Comparison of ENCODE assay signal across 16 cellular contexts in genomic region chrX:48514868-48515460, GRCh38. TPM values are rescaled to one million over a fixed set of nuclear protein-coding genes. Genes with fewer than 3 reads are reported as not detected.
DNase-seq lines count a peak whose midpoint lies in the region; ATAC-seq and TF ChIP-seq lines count a peak whose summit lies in the region.
"Had no signal": no experiment of that assay in that cellular context is flagged by ENCODE, and none has a peak within 500 bp of the region (broad histone marks: within the 10 kb centered on the region; RNA-seq: fewer than 3 reads in every experiment).

No MANE protein-coding gene starts in this region.

- DNase-seq in activated CD8-positive, alpha-beta T cell treated with anti-CD3 and anti-CD28 coated beads for 36 hours: no peak
- no peak for DNase-seq in activated CD8-positive, alpha-beta T cell treated with anti-CD3 and anti-CD28 coated beads, Interleukin-2, amount 10 ng/mL, durations not matched to agents 7 days and 5 days
- no peak for DNase-seq in RWPE2 (ENCODE audit: low spot score)
- DNase-seq in trophoblast cell: no peak
- no peak for DNase-seq in Calu3
- DNase-seq: CD8-positive, alpha-beta T cell; DMS 273 treated with DMSO at 0.1 percent for 48 hours; DMS53; DND-41; EL; H9 had no signal

- H3K4me1 ChIP-seq in HEK293 (ENCODE audit: control insufficient read depth, insufficient read depth, low read length): no peaks in the 10 kb centered on the region
- H3K4me1 ChIP-seq in RWPE2 (ENCODE audit: insufficient read depth, poor library complexity, severe bottlenecking): peaks cover 10% of the 10 kb centered on the region
- peaks cover 25 to 40% of the 10 kb centered on the region in 2 experiments for H3K4me1 ChIP-seq in trophoblast cell (ENCODE audit: control insufficient read depth in 1 of 2, insufficient read depth in 2 of 2, low read length in 2 of 2)

- no peak overlapping the region for H4K12ac ChIP-seq in trophoblast cell (ENCODE audit: low read depth, low read length)

- no TSS peak for BruUV-seq in Calu3 (replicated peaks; lab: Mats Ljungman, UMichigan)

- H3K27ac Mint-ChIP-seq in activated CD8-positive, alpha-beta T cell treated with anti-CD3 and anti-CD28 coated beads for 36 hours: peak overlapping the region; percentile 11
- H3K27ac Mint-ChIP-seq in activated CD8-positive, alpha-beta T cell treated with anti-CD3 and anti-CD28 coated beads, Interleukin-2, amount 10 ng/mL, durations not matched to agents 7 days and 5 days: no peak overlapping the region
- H3K27ac Mint-ChIP-seq in Calu3 (ENCODE audit: unreplicated experiment): no peak overlapping the region
- H3K27ac Mint-ChIP-seq: B cell; CD8-positive, alpha-beta T cell; H9 had no signal

- H4K91ac ChIP-seq in trophoblast cell (ENCODE audit: low read depth, low read length): peak overlapping the region; percentile 92

- peak overlapping the region; percentile 69 for H2AK5ac ChIP-seq in trophoblast cell (ENCODE audit: low read length)

- no peak overlapping the region for H3K9ac ChIP-seq in trophoblast cell (ENCODE audit: low read length)
- H3K9ac ChIP-seq: BLaER1 treated with 17β-estradiol and CSF1 and Interleukin-3, amounts not matched to agents 10 nM and 100 nM had no signal

- intact Hi-C loops in activated CD8-positive, alpha-beta T cell treated with anti-CD3 and anti-CD28 coated beads for 36 hours (cut with micrococcal nuclease): no loop called here
- intact Hi-C loops in Calu3 (cut with micrococcal nuclease; ENCODE audit: unreplicated experiment): loop anchor here (5.0 kb wide), 1 partner anchor 433 kb away; no protein-coding TSS in a partner anchor

- H3K27ac ChIP-seq in HEK293 (ENCODE audit: extremely low read depth, low read depth, low read length) (no peak overlapping the region), RWPE2 (ENCODE audit: poor library complexity, severe bottlenecking) (peak overlapping the region; percentile 28), trophoblast cell (ENCODE audit: low read depth, low read length) (peak overlapping the region; percentile 56)
- H3K27ac ChIP-seq: BLaER1 treated with 17β-estradiol and CSF1 and Interleukin-3, amounts not matched to agents 10 nM and 100 nM had no signal

- CTCF ChIA-PET in activated CD8-positive, alpha-beta T cell treated with anti-CD3 and anti-CD28 coated beads for 36 hours (lab: Charles Lee): no interaction called here
- CTCF ChIA-PET in activated CD8-positive, alpha-beta T cell treated with anti-CD3 and anti-CD28 coated beads, Interleukin-2, amount 10 ng/mL, durations not matched to agents 7 days and 5 days (lab: Charles Lee): no interaction called here
- CTCF ChIA-PET in HEK293 (lab: Yijun Ruan, JAX): no interaction called here
- CTCF ChIA-PET in Calu3 (lab: Charles Lee): no interaction called here

- H3K4me3 Mint-ChIP-seq in activated CD8-positive, alpha-beta T cell treated with anti-CD3 and anti-CD28 coated beads for 36 hours: no peak overlapping the region
- no peak overlapping the region for H3K4me3 Mint-ChIP-seq in activated CD8-positive, alpha-beta T cell treated with anti-CD3 and anti-CD28 coated beads, Interleukin-2, amount 10 ng/mL, durations not matched to agents 7 days and 5 days
- H3K4me3 Mint-ChIP-seq in Calu3 (ENCODE audit: low read depth, unreplicated experiment): no peak overlapping the region
- H3K4me3 Mint-ChIP-seq: B cell; CD8-positive, alpha-beta T cell; H9 had no signal

- no peaks in the 10 kb centered on the region for H3K9me3 ChIP-seq in HEK293 (ENCODE audit: control insufficient read depth, insufficient read depth, low read depth, low read length)
- H3K9me3 ChIP-seq in RWPE2 (ENCODE audit: severe bottlenecking): no peaks in the 10 kb centered on the region
- H3K9me3 ChIP-seq in trophoblast cell (ENCODE audit: insufficient read depth, low read depth, low read length): peaks cover 2% of the 10 kb centered on the region
- H3K9me3 ChIP-seq: BLaER1 treated with 17β-estradiol and CSF1 and Interleukin-3, amounts not matched to agents 10 nM and 100 nM had no signal

- H3K4me3 ChIP-seq in HEK293 (ENCODE audit: low read depth, low read length) (no peak overlapping the region), RWPE2 (ENCODE audit: severe bottlenecking) (no peak overlapping the region), trophoblast cell (ENCODE audit: low read depth, low read length) (no peak overlapping the region)
- H3K4me3 ChIP-seq: BLaER1 treated with 17β-estradiol and CSF1 and Interleukin-3, amounts not matched to agents 10 nM and 100 nM; GM12878 had no signal

- peaks cover 32% of the 10 kb centered on the region for H3K4me1 Mint-ChIP-seq in activated CD8-positive, alpha-beta T cell treated with anti-CD3 and anti-CD28 coated beads for 36 hours (ENCODE audit: low read depth)
- H3K4me1 Mint-ChIP-seq in activated CD8-positive, alpha-beta T cell treated with anti-CD3 and anti-CD28 coated beads, Interleukin-2, amount 10 ng/mL, durations not matched to agents 7 days and 5 days (ENCODE audit: low read depth): peaks cover 47% of the 10 kb centered on the region
- H3K4me1 Mint-ChIP-seq in Calu3 (ENCODE audit: low read depth, unreplicated experiment): peaks cover 11% of the 10 kb centered on the region

- no peak overlapping the region for H2AFZ ChIP-seq in trophoblast cell (ENCODE audit: insufficient read depth, low read length, poor library complexity)

- no CpG with 5 or more reads among the region's 9 CpGs for WGBS in trophoblast cell (ENCODE audit: extremely low coverage, insufficient coverage, insufficient read length)

- POLR2A ChIA-PET in activated CD8-positive, alpha-beta T cell treated with anti-CD3 and anti-CD28 coated beads for 36 hours (lab: Charles Lee): no interaction called here
- POLR2A ChIA-PET in activated CD8-positive, alpha-beta T cell treated with anti-CD3 and anti-CD28 coated beads, Interleukin-2, amount 10 ng/mL, durations not matched to agents 7 days and 5 days (lab: Charles Lee): no interaction called here
- POLR2A ChIA-PET in HEK293 (lab: Yijun Ruan, JAX): interaction anchor here (0.7 kb wide), 1 partner anchor 149 kb away, joined by 4 read pairs; no protein-coding TSS in a partner anchor

- ATAC-seq in activated CD8-positive, alpha-beta T cell treated with anti-CD3 and anti-CD28 coated beads for 36 hours: no peak
- no peak for ATAC-seq in activated CD8-positive, alpha-beta T cell treated with anti-CD3 and anti-CD28 coated beads, Interleukin-2, amount 10 ng/mL, durations not matched to agents 7 days and 5 days
- ATAC-seq in RWPE2 (ENCODE audit: low read depth): no peak
- ATAC-seq in HG03139 (IDR thresholded peaks at IDR 0.05; ENCODE audit: unreplicated experiment): no peak
- ATAC-seq: CD8-positive, alpha-beta T cell; GM12878 had no signal

- H2BK120ac ChIP-seq in trophoblast cell (ENCODE audit: insufficient read depth, low read length, poor library complexity): peak overlapping the region; percentile 35

- no peak overlapping the region for H3K23ac ChIP-seq in trophoblast cell (ENCODE audit: low read length)

- no peak overlapping the region for H3K4me2 ChIP-seq in trophoblast cell (ENCODE audit: low read length)
- H3K4me2 ChIP-seq: BLaER1 treated with 17β-estradiol and CSF1 and Interleukin-3, amounts not matched to agents 10 nM and 100 nM had no signal

- H3K9me3 Mint-ChIP-seq in activated CD8-positive, alpha-beta T cell treated with anti-CD3 and anti-CD28 coated beads for 36 hours: no peaks in the 10 kb centered on the region
- H3K9me3 Mint-ChIP-seq in activated CD8-positive, alpha-beta T cell treated with anti-CD3 and anti-CD28 coated beads, Interleukin-2, amount 10 ng/mL, durations not matched to agents 7 days and 5 days (ENCODE audit: insufficient read depth): no peaks in the 10 kb centered on the region
- no peaks in the 10 kb centered on the region for H3K9me3 Mint-ChIP-seq in Calu3 (ENCODE audit: low read depth, unreplicated experiment)
- H3K9me3 Mint-ChIP-seq: CD8-positive, alpha-beta T cell had no signal

- H4K8ac ChIP-seq in trophoblast cell (ENCODE audit: low read depth, low read length): peak overlapping the region; percentile 31

- H3K36me3 ChIP-seq in HEK293 (ENCODE audit: control insufficient read depth in 2 of 2, insufficient read depth in 1 of 2, low read length in 2 of 2) (peaks cover 0 to 34% of the 10 kb centered on the region in 2 experiments; a peak in 2 of 3 replicates), RWPE2 (ENCODE audit: low read depth) (peaks cover 41% of the 10 kb centered on the region), trophoblast cell (ENCODE audit: control insufficient read depth in 1 of 2, insufficient read depth in 2 of 2, low read length in 2 of 2) (peaks cover 0 to 2% of the 10 kb centered on the region in 2 experiments)
- H3K36me3 ChIP-seq: BLaER1 treated with 17β-estradiol and CSF1 and Interleukin-3, amounts not matched to agents 10 nM and 100 nM had no signal

- H2BK5ac ChIP-seq in trophoblast cell (ENCODE audit: low read depth, low read length, poor library complexity): peak overlapping the region; percentile 77

- TF ChIP-seq CTCF in activated CD8-positive, alpha-beta T cell treated with anti-CD3 and anti-CD28 coated beads for 36 hours (IDR thresholded peaks at IDR 0.05): no peak
- TF ChIP-seq CTCF in HEK293 (tag by site-specific recombination; IDR thresholded peaks at IDR 0.05): no peak
- no peak for TF ChIP-seq CTCF in RWPE2 (IDR thresholded peaks at IDR 0.05; ENCODE audit: poor library complexity, severe bottlenecking)
- no peak for TF ChIP-seq CTCF in Calu3 (IDR thresholded peaks at IDR 0.05; ENCODE audit: unreplicated experiment)

- no peaks in the 10 kb centered on the region for H3K27me3 ChIP-seq in RWPE2 (ENCODE audit: insufficient read depth, poor library complexity, severe bottlenecking)
- H3K27me3 ChIP-seq in trophoblast cell (ENCODE audit: insufficient read depth, low read length): no peaks in the 10 kb centered on the region

- H3K79me2 ChIP-seq in trophoblast cell (ENCODE audit: control insufficient read depth, insufficient read depth, low read length, poor library complexity): no peaks in the 10 kb centered on the region

- H3K18ac ChIP-seq in trophoblast cell (ENCODE audit: low read length): peak overlapping the region; percentile 70

- H3K4ac ChIP-seq in trophoblast cell (ENCODE audit: low read depth, low read length): peak overlapping the region; percentile 9

- H3K36me3 Mint-ChIP-seq in activated CD8-positive, alpha-beta T cell treated with anti-CD3 and anti-CD28 coated beads for 36 hours (ENCODE audit: low read depth): peaks cover 1% of the 10 kb centered on the region
- peaks cover 33% of the 10 kb centered on the region for H3K36me3 Mint-ChIP-seq in activated CD8-positive, alpha-beta T cell treated with anti-CD3 and anti-CD28 coated beads, Interleukin-2, amount 10 ng/mL, durations not matched to agents 7 days and 5 days (ENCODE audit: low read depth)
- H3K36me3 Mint-ChIP-seq in Calu3 (ENCODE audit: insufficient read depth, unreplicated experiment): peaks cover 10% of the 10 kb centered on the region

- peak overlapping the region; percentile 69 for H3K14ac ChIP-seq in trophoblast cell (ENCODE audit: low read length)

- H2BK12ac ChIP-seq in trophoblast cell (ENCODE audit: low read length): peak overlapping the region; percentile 87

- no peaks in the 10 kb centered on the region for H3K27me3 Mint-ChIP-seq in activated CD8-positive, alpha-beta T cell treated with anti-CD3 and anti-CD28 coated beads for 36 hours
- H3K27me3 Mint-ChIP-seq in activated CD8-positive, alpha-beta T cell treated with anti-CD3 and anti-CD28 coated beads, Interleukin-2, amount 10 ng/mL, durations not matched to agents 7 days and 5 days (ENCODE audit: low read depth): no peaks in the 10 kb centered on the region
- no peaks in the 10 kb centered on the region for H3K27me3 Mint-ChIP-seq in Calu3 (ENCODE audit: unreplicated experiment)
- H3K27me3 Mint-ChIP-seq: B cell had no signal

- H3K79me1 ChIP-seq in trophoblast cell (ENCODE audit: low read length): peaks cover 14% of the 10 kb centered on the region

RNA-seq across cellular contexts. Expression of gene PORCN, which starts 6.2 kb away (rescaled TPM):
- total RNA-seq in activated CD8-positive, alpha-beta T cell treated with anti-CD3 and anti-CD28 coated beads for 36 hours: 10 to 100 TPM; 13.9 to 16.9 TPM
- total RNA-seq in activated CD8-positive, alpha-beta T cell treated with anti-CD3 and anti-CD28 coated beads, Interleukin-2, amount 10 ng/mL, durations not matched to agents 7 days and 5 days: 10 to 100 TPM; 19.4 to 22.7 TPM
- polyA plus RNA-seq in trophoblast cell (2013): 29.8 and 31.0 TPM in 2 replicates
- 15.6 and 19.3 TPM in 2 replicates for total RNA-seq in Calu3 (2022)

RNA-seq across cellular contexts. Expression of gene EBP, which starts 6.6 kb away (rescaled TPM):
- total RNA-seq in activated CD8-positive, alpha-beta T cell treated with anti-CD3 and anti-CD28 coated beads for 36 hours: 100 to 1,000 TPM; 159 to 164 TPM
- 100 to 1,000 TPM; 338 to 344 TPM for total RNA-seq in activated CD8-positive, alpha-beta T cell treated with anti-CD3 and anti-CD28 coated beads, Interleukin-2, amount 10 ng/mL, durations not matched to agents 7 days and 5 days
- polyA plus RNA-seq in trophoblast cell (2013): 118 TPM in 2 replicates
- 159 and 186 TPM in 2 replicates for total RNA-seq in Calu3 (2022)

RNA-seq across cellular contexts. Expression of gene TBC1D25, which starts 24.6 kb away (rescaled TPM):
- 10 to 100 TPM; 11.4 to 11.9 TPM for total RNA-seq in activated CD8-positive, alpha-beta T cell treated with anti-CD3 and anti-CD28 coated beads for 36 hours
- total RNA-seq in activated CD8-positive, alpha-beta T cell treated with anti-CD3 and anti-CD28 coated beads, Interleukin-2, amount 10 ng/mL, durations not matched to agents 7 days and 5 days: 10 to 100 TPM; 16.2 to 16.7 TPM
- 7.7 and 7.9 TPM in 2 replicates for polyA plus RNA-seq in trophoblast cell (2013)
- 18.2 and 19.4 TPM in 2 replicates for total RNA-seq in Calu3 (2022)

RNA-seq across cellular contexts. Expression of gene FTSJ1, which starts 39.0 kb away (rescaled TPM):
- total RNA-seq in activated CD8-positive, alpha-beta T cell treated with anti-CD3 and anti-CD28 coated beads for 36 hours: 10 to 100 TPM; 73.3 to 82.9 TPM
- total RNA-seq in activated CD8-positive, alpha-beta T cell treated with anti-CD3 and anti-CD28 coated beads, Interleukin-2, amount 10 ng/mL, durations not matched to agents 7 days and 5 days: 10 to 100 TPM; 64.9 to 72.0 TPM
- polyA plus RNA-seq in trophoblast cell (2013): 48.6 and 51.3 TPM in 2 replicates
- total RNA-seq in Calu3 (2022): 64.9 and 75.2 TPM in 2 replicates

RNA-seq across cellular contexts. Expression of gene SLC38A5, which starts 44.9 kb away (rescaled TPM):
- total RNA-seq in activated CD8-positive, alpha-beta T cell treated with anti-CD3 and anti-CD28 coated beads for 36 hours: 10 to 100 TPM; 82.1 to 92.6 TPM
- 10 to 100 TPM; 86.0 to 88.0 TPM for total RNA-seq in activated CD8-positive, alpha-beta T cell treated with anti-CD3 and anti-CD28 coated beads, Interleukin-2, amount 10 ng/mL, durations not matched to agents 7 days and 5 days
- 0.71 and 0.86 TPM in 2 replicates for polyA plus RNA-seq in trophoblast cell (2013)
- total RNA-seq in Calu3 (2022): 0.33 and 0.54 TPM in 2 replicates
